19 cellular contexts compared by ENCODE assay signal in the genomic region with DNA sequence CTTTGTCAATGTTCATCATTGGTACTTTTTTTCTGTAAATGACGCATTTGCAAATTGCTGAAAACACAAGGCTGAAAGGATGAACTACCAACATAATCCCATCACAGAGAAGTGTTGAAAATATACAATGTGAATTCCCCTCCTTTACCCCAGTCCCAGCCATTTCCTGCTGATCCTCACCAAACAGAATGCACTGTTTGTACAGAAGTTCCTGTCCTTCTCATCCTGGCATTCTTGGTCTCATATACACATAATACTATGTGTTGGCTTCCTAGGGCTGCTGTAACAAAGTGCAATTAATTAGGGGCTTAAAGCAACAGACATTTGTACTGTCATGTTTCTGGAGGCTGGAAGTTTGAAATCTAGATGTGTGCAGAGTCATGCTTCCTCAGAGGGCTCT.
"Had no signal": no experiment of that assay in that cellular context is flagged by ENCODE, and none has a peak within 500 bp of the region (broad histone marks: within the 10 kb centered on the region; RNA-seq: fewer than 3 reads in every experiment).

No MANE protein-coding gene starts in this region.

- H3K9me3 ChIP-seq: heart right ventricle, mucosa of descending colon, ovary, testis, transverse colon had no signal

- ATAC-seq: heart right ventricle; mucosa of descending colon; naive thymus-derived CD8-positive, alpha-beta T cell; right cardiac atrium; stimulated activated effector memory CD8-positive, alpha-beta T cell treated with anti-CD3 and anti-CD28 coated beads, Interleukin-12 subunit alpha, Interleukin-12 subunit beta, amount 100 ng/mL, for 72 hours; stimulated activated naive CD8-positive, alpha-beta T cell treated with anti-CD3 and anti-CD28 coated beads, Interleukin-15, amount 100 ng/mL, for 72 hours had no signal

- H3K27ac ChIP-seq: heart right ventricle, ovary, testis, transverse colon had no signal

- DNase-seq: cortex of kidney; foreskin melanocyte; heart right ventricle; hypothalamus; kidney glomerular epithelial cell; mesendoderm; mucosa of descending colon; naive thymus-derived CD8-positive, alpha-beta T cell; nucleus accumbens; ovary; right cardiac atrium; stimulated activated CD4-positive, alpha-beta T cell treated with anti-CD3 and anti-CD28 coated beads, Interleukin-4, amount 100 ng/mL, for 1 hour; stimulated activated CD8-positive, alpha-beta memory T cell treated with anti-CD3 and anti-CD28 coated beads, Interleukin-4, amount 100 ng/mL, for 48 hours; stimulated activated naive CD8-positive, alpha-beta T cell treated with anti-CD3 and anti-CD28 coated beads, Interleukin-15, amount 100 ng/mL, for 72 hours; testis; transverse colon had no signal

- H3K36me3 ChIP-seq: heart right ventricle, ovary, transverse colon had no signal

- FAIRE-seq: islet of Langerhans had no signal

- H3K4me1 ChIP-seq: heart right ventricle, testis, transverse colon had no signal

- H3K4me3 ChIP-seq: heart right ventricle, mucosa of descending colon, ovary, smooth muscle cell, testis, transverse colon had no signal
